Comparison of ENCODE assay signal across 10 cellular contexts in the genomic region with DNA sequence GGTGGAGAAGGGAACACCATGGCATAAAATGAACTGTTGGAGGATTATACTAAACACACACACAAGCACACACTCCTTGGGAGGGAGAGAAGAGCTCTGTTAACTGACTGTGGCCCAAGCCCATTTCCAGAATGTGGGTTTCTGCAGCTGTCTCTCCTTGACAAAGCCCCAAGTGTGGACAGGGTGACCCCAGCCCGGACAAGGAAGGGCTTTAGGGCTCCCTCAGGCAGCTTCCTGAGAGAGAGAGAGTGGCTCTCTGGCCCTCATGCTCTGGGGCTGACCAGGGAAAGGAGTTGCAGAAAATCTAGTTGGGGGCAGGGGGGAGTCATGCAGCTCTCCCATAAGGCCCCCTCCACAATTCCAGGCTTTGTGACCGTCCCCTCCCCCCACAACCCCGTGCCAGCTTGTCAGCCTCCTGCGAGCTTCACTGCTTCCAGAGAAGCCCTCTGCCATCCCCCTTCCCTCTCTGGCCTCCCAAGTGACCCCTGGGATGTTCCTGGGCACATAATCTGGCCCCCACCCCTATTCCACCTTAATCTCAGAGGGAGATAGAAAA. TPM values are rescaled to one million over a fixed set of nuclear protein-coding genes. Genes with fewer than 3 reads are reported as not detected.
A peak's percentile ranks its signal among the peaks of the same experiment; 100 is the strongest.
DNase-seq lines count a peak whose midpoint lies in the region; ATAC-seq and TF ChIP-seq lines count a peak whose summit lies in the region.
"Had no signal": no experiment of that assay in that cellular context is flagged by ENCODE, and none has a peak within 500 bp of the region (broad histone marks: within the 10 kb centered on the region; RNA-seq: fewer than 3 reads in every experiment).

No MANE protein-coding gene starts in this region.

- H3K4me1 Mint-ChIP-seq in Calu3 (ENCODE audit: low read depth, unreplicated experiment) (no peaks in the 10 kb centered on the region), HFFc6 (ENCODE audit: low read depth) (no peaks in the 10 kb centered on the region)

- BruUV-seq in Calu3 (replicated peaks; lab: Mats Ljungman, UMichigan), result no TSS peak

- peaks cover 3% of the 10 kb centered on the region for H3K9me3 ChIP-seq in iPS-18c (ENCODE audit: control insufficient read depth, insufficient read depth, low read length)
- H3K9me3 ChIP-seq in sigmoid colon, result no peaks in the 10 kb centered on the region

- H3K36me3 Mint-ChIP-seq in Calu3 (ENCODE audit: insufficient read depth, unreplicated experiment), result no peaks in the 10 kb centered on the region
- H3K36me3 Mint-ChIP-seq in HFFc6 (ENCODE audit: low read depth), result no peaks in the 10 kb centered on the region

- H3K36me3 ChIP-seq in sigmoid colon, result no peaks in the 10 kb centered on the region

- H3K27ac ChIP-seq in sigmoid colon, result peak overlapping the region; percentile 14 to 72 (median 64)

- intact Hi-C loops in sigmoid colon (cut with DNase I) (no loop called here), Calu3 (cut with micrococcal nuclease; ENCODE audit: unreplicated experiment) (no loop called here)

- no peaks in the 10 kb centered on the region for H3K27me3 ChIP-seq in sigmoid colon

- CTCF ChIA-PET in Calu3 (lab: Charles Lee), result no interaction called here

- TF ChIP-seq EP300 in sigmoid colon (IDR thresholded peaks at IDR 0.05), result no peak

- H3K27ac Mint-ChIP-seq in Calu3 (ENCODE audit: unreplicated experiment) (no peak overlapping the region), HFFc6 (no peak overlapping the region)

- in situ Hi-C loops in G401 (cut with HindIII; ENCODE audit: low sequenced_read_pairs) (no loop called here), astrocyte of the cerebellum (cut with HindIII; ENCODE audit: low sequenced_read_pairs) (no loop called here)

- no peak for TF ChIP-seq POLR2A in sigmoid colon (IDR thresholded peaks at IDR 0.05)

- DNase-seq in G401 (ENCODE audit: low spot score), result peak; percentile 29
- DNase-seq in astrocyte of the cerebellum (ENCODE audit: low read depth), result no peak
- DNase-seq in sigmoid colon, result no peak
- no peak for DNase-seq in activated T-cell treated with anti-CD3 and anti-CD28 coated beads for 4 hours
- no peak for DNase-seq in Calu3
- no peak for DNase-seq in HFFc6
- DNase-seq: GF-D8; stimulated activated CD4-positive, alpha-beta T cell treated with anti-CD3 and anti-CD28 coated beads, Interleukin-4, amount 100 ng/mL, for 24 hours had no signal

- H3K4me3 Mint-ChIP-seq in Calu3 (ENCODE audit: low read depth, unreplicated experiment), result no peak overlapping the region
- no peak overlapping the region for H3K4me3 Mint-ChIP-seq in HFFc6

- 2 to 21% methylated on average over 4 of the region's 4 CpGs for WGBS in sigmoid colon, 2 donors

- H3K9me3 Mint-ChIP-seq in Calu3 (ENCODE audit: low read depth, unreplicated experiment) (no peaks in the 10 kb centered on the region), HFFc6 (no peaks in the 10 kb centered on the region)

- TF ChIP-seq CTCF in astrocyte of the cerebellum (IDR thresholded peaks at IDR 0.05; ENCODE audit: low read depth, low read length, missing control alignments) (no peak), sigmoid colon (IDR thresholded peaks at IDR 0.05) (no peak), Calu3 (IDR thresholded peaks at IDR 0.05; ENCODE audit: unreplicated experiment) (no peak), HFFc6 (IDR thresholded peaks at IDR 0.05) (no peak)

- no peaks in the 10 kb centered on the region for H3K4me1 ChIP-seq in sigmoid colon

- no peak for ATAC-seq in GM21423 (IDR thresholded peaks at IDR 0.05; ENCODE audit: unreplicated experiment)

- H3K27me3 Mint-ChIP-seq in Calu3 (ENCODE audit: unreplicated experiment) (no peaks in the 10 kb centered on the region), HFFc6 (ENCODE audit: insufficient read depth) (peaks cover 2% of the 10 kb centered on the region)

- peak overlapping the region; percentile 38 for H3K4me3 ChIP-seq in astrocyte of the cerebellum (ENCODE audit: low read depth, low read length)
- peak overlapping the region; percentile 58 for H3K4me3 ChIP-seq in iPS-18c (ENCODE audit: insufficient read depth, low read depth, low read length)
- H3K4me3 ChIP-seq in sigmoid colon, result peak overlapping the region; percentile 52 to 61 (median 56)

RNA-seq across cellular contexts. Expression of a gene that starts 0.6 kb away (rescaled TPM):
- total RNA-seq in G401 (2014; rRNA removed; shearing (Covaris generic)), result 6.4 and 44.1 TPM in 2 replicates
- total RNA-seq in sigmoid colon, result 10 to 100 TPM; 28.8 to 46.8 (median 32.2) TPM
- 10 to 100 TPM in 1 of 3 donors, 1 to 10 TPM in 2; 7.6 to 14.7 (median 8.4) TPM for polyA plus RNA-seq in sigmoid colon
- total RNA-seq in Calu3 (2022), result 24.7 and 26.3 TPM in 2 replicates
- total RNA-seq in HFFc6 (2021; fragmentation: NEBNext Ultra II Directional; extraction: Animal tissue kit (Norgen Biotek cat#: 25700)), result 10 to 100 TPM; 18.8 to 23.0 (median 20.2) TPM
